In genomic region chr2:40668435-40668834, GRCh38 we compare ENCODE assay signal across 16 cellular contexts.
DNase-seq lines count a peak whose midpoint lies in the region; ATAC-seq, FAIRE-seq and TF ChIP-seq lines count a peak whose summit lies in the region.
"Had no signal": no experiment of that assay in that cellular context is flagged by ENCODE, and none has a peak within 500 bp of the region (broad histone marks: within the 10 kb centered on the region; RNA-seq: fewer than 3 reads in every experiment).

No MANE protein-coding gene starts in this region.

- H3K36me3 Mint-ChIP-seq in HFFc6 (ENCODE audit: low read depth) (0 out of 2 replicates have a peak, but pooled peaks cover 5% of the 10 kb centered on the region), neural progenitor cell (no peaks in the 10 kb centered on the region), glutamatergic neuron (ENCODE audit: unreplicated experiment) (no peaks in the 10 kb centered on the region)

- no peak for TF ChIP-seq POLR2A in A549 (IDR thresholded peaks at IDR 0.05; ENCODE audit: low read length)
- TF ChIP-seq POLR2A in adrenal gland (IDR thresholded peaks at IDR 0.05), result no peak
- no peak for TF ChIP-seq POLR2A in Peyer's patch (IDR thresholded peaks at IDR 0.05)

- H3K4me3 Mint-ChIP-seq in HFFc6, result no peak overlapping the region
- no peak overlapping the region for H3K4me3 Mint-ChIP-seq in neural progenitor cell
- H3K4me3 Mint-ChIP-seq in glutamatergic neuron (ENCODE audit: unreplicated experiment), result no peak overlapping the region
- H3K4me3 Mint-ChIP-seq: activated CD4-positive, alpha-beta T cell treated with anti-CD3 and anti-CD28 coated beads, Interleukin-2, amount 10 ng/mL, durations not matched to agents 24 days and 14 days; T-helper 17 cell had no signal

- H3K27me3 ChIP-seq in adrenal gland (no peaks in the 10 kb centered on the region), neural progenitor cell (no peaks in the 10 kb centered on the region), Peyer's patch (no peaks in the 10 kb centered on the region)
- H3K27me3 ChIP-seq: dorsolateral prefrontal cortex, left lung had no signal

- H3F3A ChIP-seq in neural progenitor cell (ENCODE audit: low read depth), result no peaks in the 10 kb centered on the region

- WGBS in A549 (ENCODE audit: missing lambda C conversion rate), result 20% methylated on average over 3 of the region's 3 CpGs
- 19 to 28% (median 24%) methylated on average over 3 of the region's 3 CpGs for WGBS in adrenal gland, 4 donors

- TF ChIP-seq CTCF in A549 (IDR thresholded peaks at IDR 0.05) (no peak), HFFc6 (IDR thresholded peaks at IDR 0.05) (no peak), adrenal gland (IDR thresholded peaks at IDR 0.05) (no peak), neural progenitor cell (IDR thresholded peaks at IDR 0.05) (no peak), glutamatergic neuron (IDR thresholded peaks at IDR 0.05; ENCODE audit: partially characterized antibody, unreplicated experiment) (no peak), Peyer's patch (IDR thresholded peaks at IDR 0.05) (no peak)

- CTCF ChIA-PET in A549 (lab: Yijun Ruan, JAX), result interaction anchor here (0.6 kb wide), 1 partner anchor 27 kb away, joined by 3 read pairs; no protein-coding TSS in a partner anchor

- H3K9ac ChIP-seq in neural progenitor cell, result no peak overlapping the region

- intact Hi-C loops in adrenal gland (cut with DNase I), result no loop called here

- H4K20me1 ChIP-seq in neural progenitor cell (ENCODE audit: low read depth), result no peaks in the 10 kb centered on the region

- no peak overlapping the region for H3K4me3 ChIP-seq in A549
- H3K4me3 ChIP-seq in adrenal gland, result no peak overlapping the region
- no peak overlapping the region for H3K4me3 ChIP-seq in neural progenitor cell
- no peak overlapping the region for H3K4me3 ChIP-seq in Peyer's patch
- H3K4me3 ChIP-seq: dorsolateral prefrontal cortex, left lung had no signal

- H3K9me3 Mint-ChIP-seq in HFFc6 (peaks cover 6% of the 10 kb centered on the region; the same call in 1 of the 2 replicates), neural progenitor cell (peaks cover 2% of the 10 kb centered on the region), glutamatergic neuron (ENCODE audit: unreplicated experiment) (no peaks in the 10 kb centered on the region)

- TF ChIP-seq RAD21 in A549 (conservative IDR thresholded peaks at IDR 0.05 in 1 of 2, IDR thresholded peaks at IDR 0.05 in 1 of 2), result no peak

- H3K27ac ChIP-seq in A549, result no peak overlapping the region
- H3K27ac ChIP-seq in adrenal gland, result peak overlapping the region in 1 of 5 donors; percentile 28
- no peak overlapping the region for H3K27ac ChIP-seq in neural progenitor cell
- no peak overlapping the region for H3K27ac ChIP-seq in Peyer's patch
- H3K27ac ChIP-seq: dorsolateral prefrontal cortex, left lung had no signal

- no peak for ATAC-seq in A549
- ATAC-seq: left lung, T-helper 17 cell had no signal

- no peak for FAIRE-seq in A549 (lab: Jason Lieb, UNC)

- DNase-seq in A549 (ENCODE audit: low read depth in 1 of 2, low spot score in 1 of 2) (no peak), HFFc6 (peak; percentile 1), adrenal gland (peak; percentile 15 to 55 (median 33)), myocyte (ENCODE audit: low read depth) (peak; percentile 47), neural progenitor cell (ENCODE audit: low spot score) (no peak), glutamatergic neuron (no peak), epidermal melanocyte (ENCODE audit: insufficient read length, low spot score) (no peak), Peyer's patch (no peak)
- DNase-seq: activated CD4-positive, alpha-beta T cell treated with anti-CD3 and anti-CD28 coated beads, Interleukin-2, amount 10 ng/mL, durations not matched to agents 24 days and 14 days; activated T-cell treated with anti-CD3 and anti-CD28 coated beads, Interleukin-2, amount 50 U/mL, for 48 hours; anterior cingulate cortex; dorsolateral prefrontal cortex; H7; left lung; NCI-H1694; T-helper 17 cell had no signal

- H3K27ac Mint-ChIP-seq in HFFc6 (no peak overlapping the region), neural progenitor cell (no peak overlapping the region), glutamatergic neuron (ENCODE audit: unreplicated experiment) (no peak overlapping the region)
- H3K27ac Mint-ChIP-seq: activated CD4-positive, alpha-beta T cell treated with anti-CD3 and anti-CD28 coated beads, Interleukin-2, amount 10 ng/mL, durations not matched to agents 24 days and 14 days; T-helper 17 cell had no signal

- POLR2A ChIA-PET in A549 (lab: Yijun Ruan, JAX), result no interaction called here

- H3K36me3 ChIP-seq in adrenal gland (replicated peaks in 1 of 2) (no peaks in the 10 kb centered on the region), neural progenitor cell (no peaks in the 10 kb centered on the region), Peyer's patch (no peaks in the 10 kb centered on the region)
- H3K36me3 ChIP-seq: left lung had no signal

- no peaks in the 10 kb centered on the region for H3K27me3 Mint-ChIP-seq in HFFc6 (ENCODE audit: insufficient read depth)
- peaks cover 2% of the 10 kb centered on the region for H3K27me3 Mint-ChIP-seq in neural progenitor cell (ENCODE audit: insufficient read depth, low read depth)
- H3K27me3 Mint-ChIP-seq in glutamatergic neuron (ENCODE audit: unreplicated experiment), result no peaks in the 10 kb centered on the region
- H3K27me3 Mint-ChIP-seq: activated CD4-positive, alpha-beta T cell treated with anti-CD3 and anti-CD28 coated beads, Interleukin-2, amount 10 ng/mL, durations not matched to agents 24 days and 14 days; T-helper 17 cell had no signal

- TF ChIP-seq EP300 in A549 (IDR thresholded peaks at IDR 0.05), result no peak

- H3K79me2 ChIP-seq in neural progenitor cell (ENCODE audit: low read depth), result no peaks in the 10 kb centered on the region

- no peak overlapping the region for H2AFZ ChIP-seq in neural progenitor cell (replicated peaks)

- no peaks in the 10 kb centered on the region for H3K9me3 ChIP-seq in A549
- H3K9me3 ChIP-seq in adrenal gland (replicated peaks in 1 of 3), result no peaks in the 10 kb centered on the region
- H3K9me3 ChIP-seq in neural progenitor cell (ENCODE audit: low read depth), result no peaks in the 10 kb centered on the region
- no peaks in the 10 kb centered on the region for H3K9me3 ChIP-seq in Peyer's patch
- H3K9me3 ChIP-seq: left lung had no signal

- H3K4me2 ChIP-seq in A549, result no peak overlapping the region
- no peak overlapping the region for H3K4me2 ChIP-seq in neural progenitor cell

- peaks cover 19% of the 10 kb centered on the region for H3K4me1 Mint-ChIP-seq in HFFc6 (ENCODE audit: low read depth)
- H3K4me1 Mint-ChIP-seq in neural progenitor cell, result no peaks in the 10 kb centered on the region
- peaks cover 3% of the 10 kb centered on the region for H3K4me1 Mint-ChIP-seq in glutamatergic neuron (ENCODE audit: low read depth, unreplicated experiment)
- H3K4me1 Mint-ChIP-seq: activated CD4-positive, alpha-beta T cell treated with anti-CD3 and anti-CD28 coated beads, Interleukin-2, amount 10 ng/mL, durations not matched to agents 24 days and 14 days; T-helper 17 cell had no signal

- H3K4me1 ChIP-seq in A549 (no peaks in the 10 kb centered on the region), adrenal gland (replicated peaks in 1 of 2) (peaks cover 0 to 8% of the 10 kb centered on the region in 2 donors), neural progenitor cell (no peaks in the 10 kb centered on the region), Peyer's patch (no peaks in the 10 kb centered on the region)

TF ChIP-seq in A549, 52 proteins besides CTCF, POLR2A, EP300 and RAD21:
- TF ChIP-seq CBX2 (IDR thresholded peaks at IDR 0.05; ENCODE audit: borderline replicate concordance, low read depth) (no peak), CEBPB (IDR thresholded peaks at IDR 0.05) (peak; percentile 39 to 70; a peak in 3 of 4 replicates)

Comparison
In these comparisons a context has a peak if more than half of its experiments do, and no peak if none do; other contexts are left out.
1. DNase-seq: peak in HFFc6 (single experiment), adrenal gland (7 of 7) and myocyte (single experiment); none in A549 (0 of 2), neural progenitor cell (single experiment), glutamatergic neuron (single experiment), epidermal melanocyte (single experiment) and Peyer's patch (0 of 3).